1 cellular context compared by ENCODE assay signal in the genomic region with DNA sequence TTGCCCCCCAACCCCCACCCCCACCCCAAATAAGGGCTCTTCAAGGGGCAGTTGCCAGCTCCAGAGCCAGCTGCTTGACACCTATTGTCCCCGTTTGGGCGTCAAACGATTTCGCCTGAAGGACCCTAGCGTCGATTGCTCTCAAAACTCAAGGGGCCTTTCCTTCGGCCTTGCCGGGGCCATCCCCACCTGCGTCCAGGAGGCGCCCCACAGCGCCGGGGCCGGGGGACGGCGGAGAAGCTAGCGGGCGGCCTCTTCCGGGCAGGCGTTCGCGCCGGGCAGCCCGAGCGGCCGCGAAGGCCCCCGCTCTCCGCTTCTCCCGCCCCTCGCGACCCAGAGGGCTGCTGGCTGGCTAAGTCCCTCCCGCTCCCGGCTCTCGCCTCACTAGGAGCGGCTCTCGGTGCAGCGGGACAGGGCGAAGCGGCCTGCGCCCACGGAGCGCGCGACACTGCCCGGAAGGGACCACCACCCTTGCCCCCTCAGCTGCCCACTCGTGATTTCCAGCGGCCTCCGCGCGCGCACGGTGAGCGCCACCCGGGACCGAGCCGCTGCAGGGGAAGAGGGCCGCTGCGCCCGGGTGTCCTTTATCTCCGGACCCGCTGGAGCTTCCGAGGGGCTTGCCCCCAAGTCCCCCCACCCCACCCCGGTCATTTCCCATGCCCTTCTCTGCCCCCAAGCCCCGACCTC.
TF ChIP-seq lines count a peak whose summit lies in the region.

A gene with protein sequence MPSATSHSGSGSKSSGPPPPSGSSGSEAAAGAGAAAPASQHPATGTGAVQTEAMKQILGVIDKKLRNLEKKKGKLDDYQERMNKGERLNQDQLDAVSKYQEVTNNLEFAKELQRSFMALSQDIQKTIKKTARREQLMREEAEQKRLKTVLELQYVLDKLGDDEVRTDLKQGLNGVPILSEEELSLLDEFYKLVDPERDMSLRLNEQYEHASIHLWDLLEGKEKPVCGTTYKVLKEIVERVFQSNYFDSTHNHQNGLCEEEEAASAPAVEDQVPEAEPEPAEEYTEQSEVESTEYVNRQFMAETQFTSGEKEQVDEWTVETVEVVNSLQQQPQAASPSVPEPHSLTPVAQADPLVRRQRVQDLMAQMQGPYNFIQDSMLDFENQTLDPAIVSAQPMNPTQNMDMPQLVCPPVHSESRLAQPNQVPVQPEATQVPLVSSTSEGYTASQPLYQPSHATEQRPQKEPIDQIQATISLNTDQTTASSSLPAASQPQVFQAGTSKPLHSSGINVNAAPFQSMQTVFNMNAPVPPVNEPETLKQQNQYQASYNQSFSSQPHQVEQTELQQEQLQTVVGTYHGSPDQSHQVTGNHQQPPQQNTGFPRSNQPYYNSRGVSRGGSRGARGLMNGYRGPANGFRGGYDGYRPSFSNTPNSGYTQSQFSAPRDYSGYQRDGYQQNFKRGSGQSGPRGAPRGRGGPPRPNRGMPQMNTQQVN (plus strand): TSS at position 383 of the 687 bp plus-strand sequence. CDS start 690 bp downstream, outside the sequence.

TF ChIP-seq in GM12878, 131 proteins besides CTCF, POLR2A, EP300 and RAD21 (continued from another document and continues in another):
- TF ChIP-seq MEF2B (IDR thresholded peaks at IDR 0.05; ENCODE audit: partially characterized antibody, poor library complexity, severe bottlenecking) = peak; percentile 9
- TF ChIP-seq, protein P1, sequence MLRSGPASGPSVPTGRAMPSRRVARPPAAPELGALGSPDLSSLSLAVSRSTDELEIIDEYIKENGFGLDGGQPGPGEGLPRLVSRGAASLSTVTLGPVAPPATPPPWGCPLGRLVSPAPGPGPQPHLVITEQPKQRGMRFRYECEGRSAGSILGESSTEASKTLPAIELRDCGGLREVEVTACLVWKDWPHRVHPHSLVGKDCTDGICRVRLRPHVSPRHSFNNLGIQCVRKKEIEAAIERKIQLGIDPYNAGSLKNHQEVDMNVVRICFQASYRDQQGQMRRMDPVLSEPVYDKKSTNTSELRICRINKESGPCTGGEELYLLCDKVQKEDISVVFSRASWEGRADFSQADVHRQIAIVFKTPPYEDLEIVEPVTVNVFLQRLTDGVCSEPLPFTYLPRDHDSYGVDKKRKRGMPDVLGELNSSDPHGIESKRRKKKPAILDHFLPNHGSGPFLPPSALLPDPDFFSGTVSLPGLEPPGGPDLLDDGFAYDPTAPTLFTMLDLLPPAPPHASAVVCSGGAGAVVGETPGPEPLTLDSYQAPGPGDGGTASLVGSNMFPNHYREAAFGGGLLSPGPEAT (IDR thresholded peaks at IDR 0.05; ENCODE audit: low read depth) = peak; percentile 53; the same call in 1 of the 2 replicates
- TF ChIP-seq CREB1 (IDR thresholded peaks at IDR 0.05; ENCODE audit: low read depth) = peak; percentile 31; the same call in 1 of the 2 replicates
- no peak for TF ChIP-seq MTA2 (IDR thresholded peaks at IDR 0.05; ENCODE audit: low read depth)
- peak; percentile 98 for TF ChIP-seq ZNF207 (IDR thresholded peaks at IDR 0.05; ENCODE audit: borderline replicate concordance)
- TF ChIP-seq ASH2L (IDR thresholded peaks at IDR 0.05; ENCODE audit: borderline replicate concordance, low read depth) = peak; percentile 69
- peak; percentile 52; the same call in 1 of the 2 replicates for TF ChIP-seq NR2C1 (IDR thresholded peaks at IDR 0.05)
- TF ChIP-seq STAT1 (conservative IDR thresholded peaks at IDR 0.05) = peak; percentile 97; the same call in 1 of the 2 replicates
- no peak for TF ChIP-seq ZNF384 (IDR thresholded peaks at IDR 0.05; ENCODE audit: borderline replicate concordance, low read depth, low read length)
- TF ChIP-seq, protein P2, sequence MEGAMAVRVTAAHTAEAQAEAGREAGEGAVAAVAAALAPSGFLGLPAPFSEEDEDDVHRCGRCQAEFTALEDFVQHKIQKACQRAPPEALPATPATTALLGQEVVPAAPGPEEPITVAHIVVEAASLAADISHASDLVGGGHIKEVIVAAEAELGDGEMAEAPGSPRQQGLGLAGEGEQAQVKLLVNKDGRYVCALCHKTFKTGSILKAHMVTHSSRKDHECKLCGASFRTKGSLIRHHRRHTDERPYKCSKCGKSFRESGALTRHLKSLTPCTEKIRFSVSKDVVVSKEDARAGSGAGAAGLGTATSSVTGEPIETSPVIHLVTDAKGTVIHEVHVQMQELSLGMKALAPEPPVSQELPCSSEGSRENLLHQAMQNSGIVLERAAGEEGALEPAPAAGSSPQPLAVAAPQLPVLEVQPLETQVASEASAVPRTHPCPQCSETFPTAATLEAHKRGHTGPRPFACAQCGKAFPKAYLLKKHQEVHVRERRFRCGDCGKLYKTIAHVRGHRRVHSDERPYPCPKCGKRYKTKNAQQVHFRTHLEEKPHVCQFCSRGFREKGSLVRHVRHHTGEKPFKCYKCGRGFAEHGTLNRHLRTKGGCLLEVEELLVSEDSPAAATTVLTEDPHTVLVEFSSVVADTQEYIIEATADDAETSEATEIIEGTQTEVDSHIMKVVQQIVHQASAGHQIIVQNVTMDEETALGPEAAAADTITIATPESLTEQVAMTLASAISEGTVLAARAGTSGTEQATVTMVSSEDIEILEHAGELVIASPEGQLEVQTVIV (IDR thresholded peaks at IDR 0.05; ENCODE audit: borderline replicate concordance, partially characterized antibody) = peak; percentile 48
- peak; percentile 91 for TF ChIP-seq LARP7 (IDR thresholded peaks at IDR 0.05)
- TF ChIP-seq, protein P3, sequence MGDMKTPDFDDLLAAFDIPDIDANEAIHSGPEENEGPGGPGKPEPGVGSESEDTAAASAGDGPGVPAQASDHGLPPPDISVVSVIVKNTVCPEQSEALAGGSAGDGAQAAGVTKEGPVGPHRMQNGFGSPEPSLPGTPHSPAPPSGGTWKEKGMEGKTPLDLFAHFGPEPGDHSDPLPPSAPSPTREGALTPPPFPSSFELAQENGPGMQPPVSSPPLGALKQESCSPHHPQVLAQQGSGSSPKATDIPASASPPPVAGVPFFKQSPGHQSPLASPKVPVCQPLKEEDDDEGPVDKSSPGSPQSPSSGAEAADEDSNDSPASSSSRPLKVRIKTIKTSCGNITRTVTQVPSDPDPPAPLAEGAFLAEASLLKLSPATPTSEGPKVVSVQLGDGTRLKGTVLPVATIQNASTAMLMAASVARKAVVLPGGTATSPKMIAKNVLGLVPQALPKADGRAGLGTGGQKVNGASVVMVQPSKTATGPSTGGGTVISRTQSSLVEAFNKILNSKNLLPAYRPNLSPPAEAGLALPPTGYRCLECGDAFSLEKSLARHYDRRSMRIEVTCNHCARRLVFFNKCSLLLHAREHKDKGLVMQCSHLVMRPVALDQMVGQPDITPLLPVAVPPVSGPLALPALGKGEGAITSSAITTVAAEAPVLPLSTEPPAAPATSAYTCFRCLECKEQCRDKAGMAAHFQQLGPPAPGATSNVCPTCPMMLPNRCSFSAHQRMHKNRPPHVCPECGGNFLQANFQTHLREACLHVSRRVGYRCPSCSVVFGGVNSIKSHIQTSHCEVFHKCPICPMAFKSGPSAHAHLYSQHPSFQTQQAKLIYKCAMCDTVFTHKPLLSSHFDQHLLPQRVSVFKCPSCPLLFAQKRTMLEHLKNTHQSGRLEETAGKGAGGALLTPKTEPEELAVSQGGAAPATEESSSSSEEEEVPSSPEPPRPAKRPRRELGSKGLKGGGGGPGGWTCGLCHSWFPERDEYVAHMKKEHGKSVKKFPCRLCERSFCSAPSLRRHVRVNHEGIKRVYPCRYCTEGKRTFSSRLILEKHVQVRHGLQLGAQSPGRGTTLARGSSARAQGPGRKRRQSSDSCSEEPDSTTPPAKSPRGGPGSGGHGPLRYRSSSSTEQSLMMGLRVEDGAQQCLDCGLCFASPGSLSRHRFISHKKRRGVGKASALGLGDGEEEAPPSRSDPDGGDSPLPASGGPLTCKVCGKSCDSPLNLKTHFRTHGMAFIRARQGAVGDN (IDR thresholded peaks at IDR 0.05) = peak; percentile 69
- TF ChIP-seq RB1 (IDR thresholded peaks at IDR 0.05; ENCODE audit: borderline replicate concordance) = peak; percentile 91; the same call in 1 of the 2 replicates
- no peak for TF ChIP-seq KAT2A (conservative IDR thresholded peaks at IDR 0.05; ENCODE audit: control insufficient read depth, low read depth, low read length)
- TF ChIP-seq, protein P4, sequence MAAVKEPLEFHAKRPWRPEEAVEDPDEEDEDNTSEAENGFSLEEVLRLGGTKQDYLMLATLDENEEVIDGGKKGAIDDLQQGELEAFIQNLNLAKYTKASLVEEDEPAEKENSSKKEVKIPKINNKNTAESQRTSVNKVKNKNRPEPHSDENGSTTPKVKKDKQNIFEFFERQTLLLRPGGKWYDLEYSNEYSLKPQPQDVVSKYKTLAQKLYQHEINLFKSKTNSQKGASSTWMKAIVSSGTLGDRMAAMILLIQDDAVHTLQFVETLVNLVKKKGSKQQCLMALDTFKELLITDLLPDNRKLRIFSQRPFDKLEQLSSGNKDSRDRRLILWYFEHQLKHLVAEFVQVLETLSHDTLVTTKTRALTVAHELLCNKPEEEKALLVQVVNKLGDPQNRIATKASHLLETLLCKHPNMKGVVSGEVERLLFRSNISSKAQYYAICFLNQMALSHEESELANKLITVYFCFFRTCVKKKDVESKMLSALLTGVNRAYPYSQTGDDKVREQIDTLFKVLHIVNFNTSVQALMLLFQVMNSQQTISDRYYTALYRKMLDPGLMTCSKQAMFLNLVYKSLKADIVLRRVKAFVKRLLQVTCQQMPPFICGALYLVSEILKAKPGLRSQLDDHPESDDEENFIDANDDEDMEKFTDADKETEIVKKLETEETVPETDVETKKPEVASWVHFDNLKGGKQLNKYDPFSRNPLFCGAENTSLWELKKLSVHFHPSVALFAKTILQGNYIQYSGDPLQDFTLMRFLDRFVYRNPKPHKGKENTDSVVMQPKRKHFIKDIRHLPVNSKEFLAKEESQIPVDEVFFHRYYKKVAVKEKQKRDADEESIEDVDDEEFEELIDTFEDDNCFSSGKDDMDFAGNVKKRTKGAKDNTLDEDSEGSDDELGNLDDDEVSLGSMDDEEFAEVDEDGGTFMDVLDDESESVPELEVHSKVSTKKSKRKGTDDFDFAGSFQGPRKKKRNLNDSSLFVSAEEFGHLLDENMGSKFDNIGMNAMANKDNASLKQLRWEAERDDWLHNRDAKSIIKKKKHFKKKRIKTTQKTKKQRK (IDR thresholded peaks at IDR 0.05; ENCODE audit: low read depth, low read length) = no peak
- TF ChIP-seq, protein P5, sequence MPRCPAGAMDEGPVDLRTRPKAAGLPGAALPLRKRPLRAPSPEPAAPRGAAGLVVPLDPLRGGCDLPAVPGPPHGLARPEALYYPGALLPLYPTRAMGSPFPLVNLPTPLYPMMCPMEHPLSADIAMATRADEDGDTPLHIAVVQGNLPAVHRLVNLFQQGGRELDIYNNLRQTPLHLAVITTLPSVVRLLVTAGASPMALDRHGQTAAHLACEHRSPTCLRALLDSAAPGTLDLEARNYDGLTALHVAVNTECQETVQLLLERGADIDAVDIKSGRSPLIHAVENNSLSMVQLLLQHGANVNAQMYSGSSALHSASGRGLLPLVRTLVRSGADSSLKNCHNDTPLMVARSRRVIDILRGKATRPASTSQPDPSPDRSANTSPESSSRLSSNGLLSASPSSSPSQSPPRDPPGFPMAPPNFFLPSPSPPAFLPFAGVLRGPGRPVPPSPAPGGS (IDR thresholded peaks at IDR 0.05; ENCODE audit: borderline replicate concordance, insufficient read depth, low read depth, low read length, poor library complexity, severe bottlenecking) = no peak
- peak; percentile 56 for TF ChIP-seq CBFB (IDR thresholded peaks at IDR 0.05; ENCODE audit: low read depth)
- TF ChIP-seq, protein P6, sequence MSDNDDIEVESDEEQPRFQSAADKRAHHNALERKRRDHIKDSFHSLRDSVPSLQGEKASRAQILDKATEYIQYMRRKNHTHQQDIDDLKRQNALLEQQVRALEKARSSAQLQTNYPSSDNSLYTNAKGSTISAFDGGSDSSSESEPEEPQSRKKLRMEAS (IDR thresholded peaks at IDR 0.05; ENCODE audit: low read depth, low read length) = peak; percentile 95
- 0 out of 2 replicates have a peak, but pooled peaks have one; percentile 39 for TF ChIP-seq RCOR1 (conservative IDR thresholded peaks at IDR 0.05; ENCODE audit: low read depth, low read length)
- TF ChIP-seq, protein P7, sequence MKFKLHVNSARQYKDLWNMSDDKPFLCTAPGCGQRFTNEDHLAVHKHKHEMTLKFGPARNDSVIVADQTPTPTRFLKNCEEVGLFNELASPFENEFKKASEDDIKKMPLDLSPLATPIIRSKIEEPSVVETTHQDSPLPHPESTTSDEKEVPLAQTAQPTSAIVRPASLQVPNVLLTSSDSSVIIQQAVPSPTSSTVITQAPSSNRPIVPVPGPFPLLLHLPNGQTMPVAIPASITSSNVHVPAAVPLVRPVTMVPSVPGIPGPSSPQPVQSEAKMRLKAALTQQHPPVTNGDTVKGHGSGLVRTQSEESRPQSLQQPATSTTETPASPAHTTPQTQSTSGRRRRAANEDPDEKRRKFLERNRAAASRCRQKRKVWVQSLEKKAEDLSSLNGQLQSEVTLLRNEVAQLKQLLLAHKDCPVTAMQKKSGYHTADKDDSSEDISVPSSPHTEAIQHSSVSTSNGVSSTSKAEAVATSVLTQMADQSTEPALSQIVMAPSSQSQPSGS (IDR thresholded peaks at IDR 0.05; ENCODE audit: low read length) = no peak
- TF ChIP-seq SREBF1 (IDR thresholded peaks at IDR 0.05; ENCODE audit: low read length) = peak; percentile 50; the same call in 1 of the 2 replicates
- TF ChIP-seq SRF (IDR thresholded peaks at IDR 0.05; ENCODE audit: low read depth in 2 of 2, low read length in 2 of 2) = peak in 1 of 2 experiments; percentile 59; a peak in 1 of 4 replicates
- TF ChIP-seq ZSCAN29 (IDR thresholded peaks at IDR 0.05) = 0 out of 2 replicates have a peak, but pooled peaks have one; percentile 23
- TF ChIP-seq, protein P8, sequence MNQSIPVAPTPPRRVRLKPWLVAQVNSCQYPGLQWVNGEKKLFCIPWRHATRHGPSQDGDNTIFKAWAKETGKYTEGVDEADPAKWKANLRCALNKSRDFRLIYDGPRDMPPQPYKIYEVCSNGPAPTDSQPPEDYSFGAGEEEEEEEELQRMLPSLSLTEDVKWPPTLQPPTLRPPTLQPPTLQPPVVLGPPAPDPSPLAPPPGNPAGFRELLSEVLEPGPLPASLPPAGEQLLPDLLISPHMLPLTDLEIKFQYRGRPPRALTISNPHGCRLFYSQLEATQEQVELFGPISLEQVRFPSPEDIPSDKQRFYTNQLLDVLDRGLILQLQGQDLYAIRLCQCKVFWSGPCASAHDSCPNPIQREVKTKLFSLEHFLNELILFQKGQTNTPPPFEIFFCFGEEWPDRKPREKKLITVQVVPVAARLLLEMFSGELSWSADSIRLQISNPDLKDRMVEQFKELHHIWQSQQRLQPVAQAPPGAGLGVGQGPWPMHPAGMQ (IDR thresholded peaks at IDR 0.05; ENCODE audit: borderline replicate concordance) = peak; percentile 97
- TF ChIP-seq NBN (IDR thresholded peaks at IDR 0.05) = no peak
- TF ChIP-seq EZH2 (IDR thresholded peaks at IDR 0.05; ENCODE audit: borderline replicate concordance, control insufficient read depth, low read depth, low read length) = no peak
- 0 out of 2 replicates have a peak, but pooled peaks have one; percentile 24 for TF ChIP-seq SMC3 (IDR thresholded peaks at IDR 0.05; ENCODE audit: borderline replicate concordance, low read length)
- no peak for TF ChIP-seq KDM1A (IDR thresholded peaks at IDR 0.05; ENCODE audit: borderline replicate concordance)
